ENCODE assay signal across 20 cellular contexts in genomic region chr6:88480822-88481221, GRCh38.
DNase-seq lines count a peak whose midpoint lies in the region; ATAC-seq and TF ChIP-seq lines count a peak whose summit lies in the region.
"Had no signal": no experiment of that assay in that cellular context is flagged by ENCODE, and none has a peak within 500 bp of the region (broad histone marks: within the 10 kb centered on the region; RNA-seq: fewer than 3 reads in every experiment).

No MANE protein-coding gene starts in this region.

- H3K36me3 Mint-ChIP-seq in GM23338 (ENCODE audit: low read depth) = peaks cover 19% of the 10 kb centered on the region
- H3K36me3 Mint-ChIP-seq: CD8-positive, alpha-beta T cell had no signal

- no peaks in the 10 kb centered on the region for H4K20me1 ChIP-seq in GM23338 (replicated peaks; ENCODE audit: insufficient read depth)
- H4K20me1 ChIP-seq: BLaER1 treated with 17β-estradiol and CSF1 and Interleukin-3, amounts not matched to agents 10 nM and 100 nM had no signal

- in situ Hi-C loops in GM13976 (cut with MboI; ENCODE audit: low sequenced_read_pairs, unreplicated experiment) = loop anchor here (25.0 kb wide), 1 partner anchor 544 kb away; no protein-coding TSS in a partner anchor

- H3K4me1 Mint-ChIP-seq in GM23338 = no peaks in the 10 kb centered on the region; the same call in 2 of the 3 replicates
- H3K4me1 Mint-ChIP-seq: B cell had no signal

- H3K27me3 ChIP-seq in GM23338 (ENCODE audit: insufficient read depth) = no peaks in the 10 kb centered on the region
- H3K27me3 ChIP-seq in WERI-Rb-1 (ENCODE audit: insufficient read depth, low read depth, severe bottlenecking) = no peaks in the 10 kb centered on the region
- H3K27me3 ChIP-seq in neuron (ENCODE audit: insufficient read depth, low read length) = no peaks in the 10 kb centered on the region
- H3K27me3 ChIP-seq: BLaER1 treated with 17β-estradiol and CSF1 and Interleukin-3, amounts not matched to agents 10 nM and 100 nM had no signal

- no peaks in the 10 kb centered on the region for H3K9me2 ChIP-seq in GM23338 (ENCODE audit: insufficient read depth)

- H3K27ac ChIP-seq in GM23338 (ENCODE audit: low read depth) (no peak overlapping the region), WERI-Rb-1 (no peak overlapping the region; the same call in 1 of the 2 replicates)
- H3K27ac ChIP-seq: BLaER1 treated with 17β-estradiol and CSF1 and Interleukin-3, amounts not matched to agents 10 nM and 100 nM; GM23248 had no signal

- no peak for ATAC-seq in GM23338
- ATAC-seq in GM19023 (IDR thresholded peaks at IDR 0.05; ENCODE audit: unreplicated experiment) = no peak
- ATAC-seq: CD8-positive, alpha-beta T cell; GM12878; K562 had no signal

- peaks cover 45% of the 10 kb centered on the region for H3K9me3 Mint-ChIP-seq in GM23338

- H3K27ac Mint-ChIP-seq in GM23338 = no peak overlapping the region
- H3K27ac Mint-ChIP-seq: B cell; CD8-positive, alpha-beta T cell had no signal

- H3K27me3 Mint-ChIP-seq in GM23338 (ENCODE audit: insufficient read depth, low read depth, poor library complexity) = peaks cover 3% of the 10 kb centered on the region
- H3K27me3 Mint-ChIP-seq: B cell had no signal

- no peaks in the 10 kb centered on the region for H3K79me2 ChIP-seq in GM23338 (replicated peaks; ENCODE audit: insufficient read depth)

- H3K9me3 ChIP-seq in WERI-Rb-1 (ENCODE audit: severe bottlenecking) = peaks cover 10% of the 10 kb centered on the region
- H3K9me3 ChIP-seq in neuron (ENCODE audit: low read length) = peaks cover 6% of the 10 kb centered on the region

- H2AFZ ChIP-seq in GM23338 (0 out of 2 replicates have a peak overlapping the region, but pooled peaks have one; percentile 38), neuron (ENCODE audit: low read depth, low read length) (peak overlapping the region; percentile 32)
- H2AFZ ChIP-seq: GM23248 had no signal

- no peak overlapping the region for H3K4me2 ChIP-seq in GM23338

- no peaks in the 10 kb centered on the region for H3F3A ChIP-seq in GM23338 (replicated peaks; ENCODE audit: low read depth)

- H3K4me1 ChIP-seq in GM23338 (ENCODE audit: insufficient read depth) (no peaks in the 10 kb centered on the region), neuron (ENCODE audit: insufficient read depth, low read length) (peaks cover 24% of the 10 kb centered on the region)

- H3K36me3 ChIP-seq in GM23338 (ENCODE audit: insufficient read depth) (peaks cover 8% of the 10 kb centered on the region), WERI-Rb-1 (no peaks in the 10 kb centered on the region), neuron (ENCODE audit: insufficient read depth, low read length) (no peaks in the 10 kb centered on the region)
- H3K36me3 ChIP-seq: BLaER1 treated with 17β-estradiol and CSF1 and Interleukin-3, amounts not matched to agents 10 nM and 100 nM had no signal

- DNase-seq in GM23338 (ENCODE audit: low spot score) (no peak), WERI-Rb-1 (peak; percentile 32), ecto neural progenitor cell (ENCODE audit: low spot score) (peak; percentile 54), GM13976 (ENCODE audit: low spot score) (no peak), islet precursor cell (no peak)
- DNase-seq: CD8-positive, alpha-beta T cell; COR-L47; DMS 273 treated with DMSO at 0.1 percent for 48 hours; DMS53; DND-41; EL; GM23248; HCEC 1CT; IMR-90 had no signal

- TF ChIP-seq CTCF in GM23338 (conservative IDR thresholded peaks at IDR 0.05; ENCODE audit: low read depth in 2 of 2) (no peak), WERI-Rb-1 (IDR thresholded peaks at IDR 0.05; ENCODE audit: low read depth, low read length) (no peak), GM13976 (IDR thresholded peaks at IDR 0.05; ENCODE audit: borderline replicate concordance, control extremely low read depth, extremely low read depth, insufficient read depth, missing control alignments) (no peak)

- H3K4me3 ChIP-seq in GM23338 = no peak overlapping the region
- H3K4me3 ChIP-seq in WERI-Rb-1 (ENCODE audit: low read depth, low read length) = no peak overlapping the region
- H3K4me3 ChIP-seq in neuron (ENCODE audit: low read length) = no peak overlapping the region
- H3K4me3 ChIP-seq: BLaER1 treated with 17β-estradiol and CSF1 and Interleukin-3, amounts not matched to agents 10 nM and 100 nM; GM12878; GM23248; K562 had no signal

- H3K4me3 Mint-ChIP-seq in GM23338 = no peak overlapping the region
- H3K4me3 Mint-ChIP-seq: B cell; CD8-positive, alpha-beta T cell had no signal

TF ChIP-seq in GM23338, 12 proteins besides CTCF, POLR2A, EP300 and RAD21:
- TF ChIP-seq ZNF331 (CRISPR knock-in tag; IDR thresholded peaks at IDR 0.05; ENCODE audit: low read depth) = no peak
- no peak for TF ChIP-seq STAT1 (IDR thresholded peaks at IDR 0.05; ENCODE audit: unreplicated experiment)
- TF ChIP-seq CREB1 (CRISPR knock-in tag; IDR thresholded peaks at IDR 0.05; ENCODE audit: low read depth) = no peak
- TF ChIP-seq EZH2 (IDR thresholded peaks at IDR 0.05; ENCODE audit: low read depth, unreplicated experiment) = no peak
- no peak for TF ChIP-seq ZNF114 (CRISPR knock-in tag; IDR thresholded peaks at IDR 0.05)
- TF ChIP-seq REST (IDR thresholded peaks at IDR 0.05; ENCODE audit: unreplicated experiment) = no peak

Comparison
In these comparisons a context has a peak if more than half of its experiments do, and no peak if none do; other contexts are left out.
1. DNase-seq: peak in WERI-Rb-1 (single experiment) and ecto neural progenitor cell (single experiment); none in GM23338 (single experiment), GM13976 (single experiment) and islet precursor cell (single experiment).